ENCODE assay signal across 9 cellular contexts in genomic region chr7:27175626-27176342, GRCh38. TPM values are rescaled to one million over a fixed set of nuclear protein-coding genes. Genes with fewer than 3 reads are reported as not detected.
DNase-seq lines count a peak whose midpoint lies in the region; ATAC-seq, FAIRE-seq and TF ChIP-seq lines count a peak whose summit lies in the region.
"Had no signal": no experiment of that assay in that cellular context is flagged by ENCODE, and none has a peak within 500 bp of the region (broad histone marks: within the 10 kb centered on the region; RNA-seq: fewer than 3 reads in every experiment).

No MANE protein-coding gene starts in this region.

- H3K9me3 Mint-ChIP-seq in type B pancreatic cell, result no peaks in the 10 kb centered on the region

- H3K27me3 ChIP-seq in esophagus muscularis mucosa, result peaks cover 31 to 100% (median 96%) of the 10 kb centered on the region in 4 donors

- TF ChIP-seq POLR2A in esophagus muscularis mucosa (IDR thresholded peaks at IDR 0.05; ENCODE audit: low read depth), result no peak

- H3K27ac ChIP-seq in kidney (ENCODE audit: low read depth in 2 of 2, low read length in 2 of 2) (peak overlapping the region; percentile 78 to 82), esophagus muscularis mucosa (replicated peaks in 1 of 4) (no peak overlapping the region)
- H3K27ac ChIP-seq: breast epithelium, gastroesophageal sphincter had no signal

- 57% methylated on average over 22 of the region's 36 CpGs for WGBS in esophagus muscularis mucosa

- no peak for TF ChIP-seq EP300 in esophagus muscularis mucosa (IDR thresholded peaks at IDR 0.05)

- no peaks in the 10 kb centered on the region for H3K36me3 ChIP-seq in kidney (ENCODE audit: control insufficient read depth in 1 of 2, insufficient read depth in 2 of 2, low read length in 2 of 2)
- H3K36me3 ChIP-seq in esophagus muscularis mucosa, result no peaks in the 10 kb centered on the region
- H3K36me3 ChIP-seq: breast epithelium, gastroesophageal sphincter had no signal

- H3K36me3 Mint-ChIP-seq in type B pancreatic cell, result no peaks in the 10 kb centered on the region

- intact Hi-C loops in Right ventricle myocardium inferior (cut with DNase I) (no loop called here), Right ventricle myocardium superior (cut with DNase I) (no loop called here), kidney (cut with DNase I) (loop anchor here (10.0 kb wide), 1 partner anchor 1321 kb away; no protein-coding TSS in a partner anchor), esophagus muscularis mucosa (cut with DNase I) (no loop called here)

- ATAC-seq in Right ventricle myocardium inferior (no peak), Right ventricle myocardium superior (ENCODE audit: poor library complexity) (no peak), GM19467 (IDR thresholded peaks at IDR 0.05; ENCODE audit: unreplicated experiment) (no peak)
- ATAC-seq: gastroesophageal sphincter had no signal

- H3K9ac ChIP-seq in kidney (ENCODE audit: low read length in 2 of 2), result peak overlapping the region; percentile 38 to 55

- no peak for FAIRE-seq in kidney (lab: Jason Lieb, UNC)

- H3K4me1 ChIP-seq in kidney (ENCODE audit: control insufficient read depth in 1 of 2, insufficient read depth in 1 of 2, low read depth in 1 of 2, low read length in 2 of 2), result peaks cover 0 to 4% of the 10 kb centered on the region in 2 donors
- peaks cover 27 to 53% (median 43%) of the 10 kb centered on the region in 4 donors for H3K4me1 ChIP-seq in esophagus muscularis mucosa
- H3K4me1 ChIP-seq: breast epithelium had no signal

- no peak overlapping the region for H3K27ac Mint-ChIP-seq in type B pancreatic cell

- H3K9me3 ChIP-seq in kidney (ENCODE audit: control insufficient read depth in 1 of 2, low read length in 2 of 2) (no peaks in the 10 kb centered on the region), esophagus muscularis mucosa (no peaks in the 10 kb centered on the region)
- H3K9me3 ChIP-seq: breast epithelium, gastroesophageal sphincter had no signal

- H3K4me3 Mint-ChIP-seq in type B pancreatic cell, result peak overlapping the region; percentile 52

- H3K4me3 ChIP-seq in kidney (ENCODE audit: low read length in 2 of 2), result peak overlapping the region; percentile 7 to 67
- no peak overlapping the region for H3K4me3 ChIP-seq in esophagus muscularis mucosa
- H3K4me3 ChIP-seq: gastroesophageal sphincter had no signal

- H3K4me1 Mint-ChIP-seq in type B pancreatic cell (ENCODE audit: unreplicated experiment), result peaks cover 16% of the 10 kb centered on the region

- TF ChIP-seq CTCF in kidney (IDR thresholded peaks at IDR 0.05; ENCODE audit: borderline replicate concordance, extremely low read depth, insufficient read depth), result no peak
- TF ChIP-seq CTCF in type B pancreatic cell (conservative IDR thresholded peaks at IDR 0.05), result no peak
- no peak for TF ChIP-seq CTCF in esophagus muscularis mucosa (IDR thresholded peaks at IDR 0.05)

- DNase-seq in Right ventricle myocardium inferior (ENCODE audit: missing footprints) (peak; percentile 65), Right ventricle myocardium superior (no peak), kidney (peak; percentile 76), type B pancreatic cell (ENCODE audit: extremely low spot score, unreplicated experiment) (peak; percentile 64), esophagus muscularis mucosa (ENCODE audit: extremely low spot score) (no peak)

- peaks cover 90% of the 10 kb centered on the region for H3K27me3 Mint-ChIP-seq in type B pancreatic cell

RNA-seq across cellular contexts. Expression of gene HOXA10, which starts 1.7 kb away (rescaled TPM):
- not detected for total RNA-seq in Right ventricle myocardium inferior
- total RNA-seq in Right ventricle myocardium superior, result not detected
- 16.3 TPM for total RNA-seq in kidney
- 17.9 TPM for polyA plus RNA-seq in kidney (ENCODE audit: insufficient read depth, low read depth, low replicate concordance)
- 0.29 and 4.9 TPM in 2 replicates for total RNA-seq in type B pancreatic cell (ENCODE audit: low replicate concordance)
- not detected for total RNA-seq in esophagus muscularis mucosa

RNA-seq across cellular contexts. Expression of gene HOXA11, which starts 9.2 kb away (rescaled TPM):
- total RNA-seq in Right ventricle myocardium inferior (not detected), Right ventricle myocardium superior (not detected), kidney (5.2 TPM), type B pancreatic cell (ENCODE audit: low replicate concordance) (1.2 TPM in 1 of 2 replicates, not detected in the other), esophagus muscularis mucosa (not detected)
- 5.5 TPM for polyA plus RNA-seq in kidney (ENCODE audit: insufficient read depth, low read depth, low replicate concordance)
- polyA plus RNA-seq: IgD-negative memory B cell had no signal

RNA-seq across cellular contexts. Expression of gene HOXA9, which starts 10.4 kb away (rescaled TPM):
- total RNA-seq in Right ventricle myocardium inferior (not detected), Right ventricle myocardium superior (not detected), kidney (36.8 TPM), type B pancreatic cell (ENCODE audit: low replicate concordance) (0.67 and 4.1 TPM in 2 replicates), esophagus muscularis mucosa (under 1 TPM in 1 of 4 donors, not detected in 3; 0.50 TPM)
- polyA plus RNA-seq in kidney (ENCODE audit: insufficient read depth, low read depth, low replicate concordance), result 36.7 TPM

RNA-seq across cellular contexts. Expression of gene HOXA7, which starts 19.3 kb away (rescaled TPM):
- total RNA-seq in Right ventricle myocardium inferior (not detected), Right ventricle myocardium superior (not detected), kidney (31.3 TPM), type B pancreatic cell (ENCODE audit: low replicate concordance) (3.2 and 6.2 TPM in 2 replicates), esophagus muscularis mucosa (1 to 10 TPM in 1 of 4 donors, under 1 TPM in 3; 0.33 to 1.7 (median 0.49) TPM)
- polyA plus RNA-seq in kidney (ENCODE audit: insufficient read depth, low read depth, low replicate concordance), result 23.8 TPM

RNA-seq across cellular contexts. Expression of gene HOXA3, which starts 23.4 kb away (rescaled TPM):
- total RNA-seq in Right ventricle myocardium inferior, result not detected
- total RNA-seq in Right ventricle myocardium superior, result 0.35 TPM
- 21.2 TPM for total RNA-seq in kidney
- 6.3 TPM for polyA plus RNA-seq in kidney (ENCODE audit: insufficient read depth, low read depth, low replicate concordance)
- 40.5 and 92.8 TPM in 2 replicates for total RNA-seq in type B pancreatic cell (ENCODE audit: low replicate concordance)
- 10 to 100 TPM; 10.2 to 16.6 (median 13.8) TPM for total RNA-seq in esophagus muscularis mucosa
- polyA plus RNA-seq: IgD-negative memory B cell had no signal

Comparison
In these comparisons a context has a peak if more than half of its experiments do, and no peak if none do; other contexts are left out.
1. DNase-seq: peak in Right ventricle myocardium inferior (single experiment), kidney (single experiment) and type B pancreatic cell (single experiment); none in Right ventricle myocardium superior (single experiment) and esophagus muscularis mucosa (single experiment).
2. H3K27ac ChIP-seq: peak in kidney (2 of 2); none in esophagus muscularis mucosa (0 of 4).
3. H3K4me3 ChIP-seq: peak in kidney (2 of 2); none in esophagus muscularis mucosa (0 of 4).